8 cellular contexts compared by ENCODE assay signal in genomic region chr1:113975211-113975895, GRCh38. TPM values are rescaled to one million over a fixed set of nuclear protein-coding genes. Genes with fewer than 3 reads are reported as not detected.
DNase-seq lines count a peak whose midpoint lies in the region; ATAC-seq and TF ChIP-seq lines count a peak whose summit lies in the region.

No MANE protein-coding gene starts in this region.

- no peak for TF ChIP-seq CTCF in foreskin keratinocyte (conservative IDR thresholded peaks at IDR 0.05)

- no peak overlapping the region for H3K27ac Mint-ChIP-seq in activated CD4-positive, alpha-beta T cell treated with anti-CD3 and anti-CD28 coated beads, Interleukin-2, amount 10 ng/mL, durations not matched to agents 7 days and 5 days
- peak overlapping the region; percentile 2 for H3K27ac Mint-ChIP-seq in stimulated activated naive B cell treated with anti-CD40 and anti-IgM and Interleukin-4, amounts not matched to agents 10 μg/mL and 1 μg/mL and 100 μg/mL, for 72 hours

- peaks cover 50% of the 10 kb centered on the region for H3K4me1 Mint-ChIP-seq in activated CD4-positive, alpha-beta T cell treated with anti-CD3 and anti-CD28 coated beads, Interleukin-2, amount 10 ng/mL, durations not matched to agents 7 days and 5 days
- peaks cover 0 to 16% of the 10 kb centered on the region in 2 donors for H3K4me1 Mint-ChIP-seq in stimulated activated naive B cell treated with anti-CD40 and anti-IgM and Interleukin-4, amounts not matched to agents 10 μg/mL and 1 μg/mL and 100 μg/mL, for 72 hours

- no peaks in the 10 kb centered on the region for H3K27me3 ChIP-seq in foreskin keratinocyte

- H3K4me1 ChIP-seq in foreskin keratinocyte = peaks cover 18% of the 10 kb centered on the region

- DNase-seq in activated CD4-positive, alpha-beta T cell treated with anti-CD3 and anti-CD28 coated beads, Interleukin-2, amount 10 ng/mL, durations not matched to agents 7 days and 5 days = peak; percentile 26
- no peak for DNase-seq in activated CD4-positive, alpha-beta T cell treated with anti-CD3 and anti-CD28 coated beads for 1 hour
- DNase-seq in SIG-M5 treated with dmso at 0.1 percent for 504 hours (lab: John Stamatoyannopoulos, UW; ENCODE audit: unreplicated experiment) (peak; percentile 81), dermis blood vessel endothelial cell (peak; percentile 63), foreskin keratinocyte (no peak)
- no peak for DNase-seq in stimulated activated naive B cell treated with anti-CD40 and anti-IgM and Interleukin-4, amounts not matched to agents 10 μg/mL and 1 μg/mL and 100 μg/mL, for 72 hours

- no peak overlapping the region for H3K4me3 Mint-ChIP-seq in activated CD4-positive, alpha-beta T cell treated with anti-CD3 and anti-CD28 coated beads, Interleukin-2, amount 10 ng/mL, durations not matched to agents 7 days and 5 days
- H3K4me3 Mint-ChIP-seq in stimulated activated naive B cell treated with anti-CD40 and anti-IgM and Interleukin-4, amounts not matched to agents 10 μg/mL and 1 μg/mL and 100 μg/mL, for 72 hours = no peak overlapping the region

- no peaks in the 10 kb centered on the region for H3K27me3 Mint-ChIP-seq in activated CD4-positive, alpha-beta T cell treated with anti-CD3 and anti-CD28 coated beads, Interleukin-2, amount 10 ng/mL, durations not matched to agents 7 days and 5 days
- no peaks in the 10 kb centered on the region for H3K27me3 Mint-ChIP-seq in stimulated activated naive B cell treated with anti-CD40 and anti-IgM and Interleukin-4, amounts not matched to agents 10 μg/mL and 1 μg/mL and 100 μg/mL, for 72 hours

- H3K9me3 Mint-ChIP-seq in activated CD4-positive, alpha-beta T cell treated with anti-CD3 and anti-CD28 coated beads, Interleukin-2, amount 10 ng/mL, durations not matched to agents 7 days and 5 days = no peaks in the 10 kb centered on the region
- no peaks in the 10 kb centered on the region for H3K9me3 Mint-ChIP-seq in stimulated activated naive B cell treated with anti-CD40 and anti-IgM and Interleukin-4, amounts not matched to agents 10 μg/mL and 1 μg/mL and 100 μg/mL, for 72 hours

- H3K27ac ChIP-seq in foreskin keratinocyte = no peak overlapping the region

- POLR2A ChIA-PET in activated CD4-positive, alpha-beta T cell treated with anti-CD3 and anti-CD28 coated beads, Interleukin-2, amount 10 ng/mL, durations not matched to agents 7 days and 5 days (lab: Charles Lee) = no interaction called here

- CTCF ChIA-PET in activated CD4-positive, alpha-beta T cell treated with anti-CD3 and anti-CD28 coated beads, Interleukin-2, amount 10 ng/mL, durations not matched to agents 7 days and 5 days (lab: Charles Lee) = interaction anchor here (0.6 to 1.5 kb wide), 4 partner anchors 10 to 741 kb away, joined by 3 to 5 read pairs (median 4); no protein-coding TSS in a partner anchor

- ATAC-seq in stimulated activated naive B cell treated with anti-CD40 and anti-IgM and Interleukin-4, amounts not matched to agents 10 μg/mL and 1 μg/mL and 100 μg/mL, for 72 hours (replicated peaks) = peak; percentile 23 to 29
- ATAC-seq in HG02884 (IDR thresholded peaks at IDR 0.05; ENCODE audit: unreplicated experiment) = no peak
- ATAC-seq in foreskin keratinocyte = no peak
- no peak for ATAC-seq in GM21423 (IDR thresholded peaks at IDR 0.05; ENCODE audit: unreplicated experiment)

- peaks cover 40% of the 10 kb centered on the region for H3K36me3 Mint-ChIP-seq in activated CD4-positive, alpha-beta T cell treated with anti-CD3 and anti-CD28 coated beads, Interleukin-2, amount 10 ng/mL, durations not matched to agents 7 days and 5 days (ENCODE audit: low read depth)
- H3K36me3 Mint-ChIP-seq in stimulated activated naive B cell treated with anti-CD40 and anti-IgM and Interleukin-4, amounts not matched to agents 10 μg/mL and 1 μg/mL and 100 μg/mL, for 72 hours = peaks cover 22 to 31% of the 10 kb centered on the region in 2 donors

RNA-seq across cellular contexts. Expression of gene OLFML3, which starts 3.9 kb away (rescaled TPM):
- total RNA-seq in activated CD4-positive, alpha-beta T cell treated with anti-CD3 and anti-CD28 coated beads, Interleukin-2, amount 10 ng/mL, durations not matched to agents 7 days and 5 days = under 1 TPM; 0.71 to 0.94 TPM
- total RNA-seq in dermis blood vessel endothelial cell = 7.3 and 21.5 TPM in 2 replicates
- 10.6 and 11.1 TPM in 2 replicates for total RNA-seq in foreskin keratinocyte
- 13.0 and 14.2 TPM in 2 replicates for polyA plus RNA-seq in foreskin keratinocyte

RNA-seq across cellular contexts. Expression of gene HIPK1, which starts 46.2 kb away (rescaled TPM):
- 100 to 1,000 TPM in 1 of 2 experiments, 10 to 100 TPM in 1; 88.5 to 106 TPM for total RNA-seq in activated CD4-positive, alpha-beta T cell treated with anti-CD3 and anti-CD28 coated beads, Interleukin-2, amount 10 ng/mL, durations not matched to agents 7 days and 5 days
- total RNA-seq in dermis blood vessel endothelial cell (36.8 and 50.4 TPM in 2 replicates), foreskin keratinocyte (25.7 and 27.0 TPM in 2 replicates)
- polyA plus RNA-seq in foreskin keratinocyte = 4.7 and 6.1 TPM in 2 replicates

Comparison
In these comparisons a context has a peak if more than half of its experiments do, and no peak if none do; other contexts are left out.
1. DNase-seq: peak in activated CD4-positive, alpha-beta T cell treated with anti-CD3 and anti-CD28 coated beads, Interleukin-2, amount 10 ng/mL, durations not matched to agents 7 days and 5 days (single experiment), SIG-M5 treated with dmso at 0.1 percent for 504 hours (single experiment) and dermis blood vessel endothelial cell (single experiment); none in activated CD4-positive, alpha-beta T cell treated with anti-CD3 and anti-CD28 coated beads for 1 hour (single experiment), stimulated activated naive B cell treated with anti-CD40 and anti-IgM and Interleukin-4, amounts not matched to agents 10 μg/mL and 1 μg/mL and 100 μg/mL, for 72 hours (single experiment) and foreskin keratinocyte (0 of 2).
2. ATAC-seq: peak in stimulated activated naive B cell treated with anti-CD40 and anti-IgM and Interleukin-4, amounts not matched to agents 10 μg/mL and 1 μg/mL and 100 μg/mL, for 72 hours (2 of 2); none in HG02884 (single experiment), foreskin keratinocyte (single experiment) and GM21423 (single experiment).